22 cellular contexts compared by ENCODE assay signal in the genomic region with DNA sequence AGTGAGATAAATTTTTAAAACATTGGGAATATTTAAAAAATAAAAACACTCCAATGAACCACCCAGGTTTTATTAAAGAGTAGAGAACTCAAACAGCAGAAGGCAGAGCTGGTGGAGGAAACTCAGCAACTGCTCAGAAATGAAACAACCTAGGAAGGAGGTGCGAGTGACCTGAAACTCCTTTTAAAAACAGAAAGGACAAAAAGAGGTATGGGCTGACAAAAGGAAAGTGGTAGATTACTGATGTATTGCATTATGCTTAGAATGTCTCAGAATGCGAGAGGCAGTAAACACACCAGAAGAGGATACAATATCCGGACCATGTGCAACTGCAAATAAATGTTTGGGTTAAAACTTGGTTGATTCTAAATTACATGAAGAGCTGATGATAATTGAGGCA.
DNase-seq lines count a peak whose midpoint lies in the region; ATAC-seq and TF ChIP-seq lines count a peak whose summit lies in the region.
"Had no signal": no experiment of that assay in that cellular context is flagged by ENCODE, and none has a peak within 500 bp of the region (broad histone marks: within the 10 kb centered on the region; RNA-seq: fewer than 3 reads in every experiment).

No MANE protein-coding gene starts in this region.

- H3K9me2 ChIP-seq in PC-3 (replicated peaks; ENCODE audit: low read length), result no peaks in the 10 kb centered on the region

- H3K36me3 ChIP-seq in KMS-11 (ENCODE audit: insufficient read depth), result no peaks in the 10 kb centered on the region
- H3K36me3 ChIP-seq in PC-3 (ENCODE audit: low read depth, low read length), result no peaks in the 10 kb centered on the region
- no peaks in the 10 kb centered on the region for H3K36me3 ChIP-seq in uterus
- no peaks in the 10 kb centered on the region for H3K36me3 ChIP-seq in H7 (replicated peaks; ENCODE audit: control insufficient read depth, insufficient read depth, low read length)
- H3K36me3 ChIP-seq: BE2C had no signal

- POLR2A ChIA-PET in PC-3 (lab: Charles Lee; ENCODE audit: unreplicated experiment), result no interaction called here

- H3K79me2 ChIP-seq in KMS-11 (ENCODE audit: insufficient read depth, low read depth) (0 out of 2 replicates have a peak, but pooled peaks cover 5% of the 10 kb centered on the region), PC-3 (ENCODE audit: low read length) (peaks cover 6% of the 10 kb centered on the region; the same call in 1 of the 2 replicates)

- H3K27ac ChIP-seq in KMS-11 (peak overlapping the region; percentile 2; the same call in 1 of the 2 replicates), PC-3 (ENCODE audit: low read length) (no peak overlapping the region), uterus (peak overlapping the region; percentile 26 to 54)
- H3K27ac ChIP-seq: A549; BLaER1 treated with 17β-estradiol and CSF1 and Interleukin-3, amounts not matched to agents 10 nM and 100 nM had no signal

- peaks cover 72% of the 10 kb centered on the region for H3K4me1 ChIP-seq in KMS-11 (ENCODE audit: low read depth, poor library complexity, severe bottlenecking)
- peaks cover 34% of the 10 kb centered on the region for H3K4me1 ChIP-seq in PC-3 (ENCODE audit: insufficient read depth, low read length)
- H3K4me1 ChIP-seq in uterus, result no peaks in the 10 kb centered on the region
- H3K4me1 ChIP-seq: A549; BE2C; BLaER1 treated with 17β-estradiol and CSF1 and Interleukin-3, amounts not matched to agents 10 nM and 100 nM had no signal

- BruUV-seq in PC-3 (replicated peaks; lab: Mats Ljungman, UMichigan), result no TSS peak

- intact Hi-C loops in PC-3 (cut with micrococcal nuclease) (no loop called here), uterus (cut with DNase I; ENCODE audit: low total_unique reads) (no loop called here)

- no peaks in the 10 kb centered on the region for H3K27me3 ChIP-seq in KMS-11 (ENCODE audit: insufficient read depth, low read depth)
- H3K27me3 ChIP-seq in PC-3 (ENCODE audit: low read length), result no peaks in the 10 kb centered on the region
- H3K27me3 ChIP-seq in uterus, result no peaks in the 10 kb centered on the region
- H3K27me3 ChIP-seq in H7 (ENCODE audit: control insufficient read depth, insufficient read depth, low read length), result no peaks in the 10 kb centered on the region
- H3K27me3 ChIP-seq: BE2C; BLaER1 treated with 17β-estradiol and CSF1 and Interleukin-3, amounts not matched to agents 10 nM and 100 nM had no signal

- no peak overlapping the region for H2AFZ ChIP-seq in KMS-11 (ENCODE audit: low read depth)
- H2AFZ ChIP-seq in PC-3 (ENCODE audit: low read length), result peak overlapping the region; percentile 55; the same call in 1 of the 2 replicates

- TF ChIP-seq CTCF in KMS-11 (conservative IDR thresholded peaks at IDR 0.05; ENCODE audit: low read depth, low read length) (no peak), PC-3 (conservative IDR thresholded peaks at IDR 0.05; ENCODE audit: low read depth, low read length) (no peak), uterus (IDR thresholded peaks at IDR 0.05) (no peak)

- no peaks in the 10 kb centered on the region for H3K9me3 ChIP-seq in PC-3 (ENCODE audit: low read length)
- H3K9me3 ChIP-seq in uterus, result no peaks in the 10 kb centered on the region
- H3K9me3 ChIP-seq: A549, BE2C had no signal

- DNase-seq in PC-3 (no peak), uterus (no peak), NCI-H187 treated with DMSO at 0.1 percent for 48 hours (lab: John Stamatoyannopoulos, UW) (no peak), H7 (no peak), NCI-H128 (lab: John Stamatoyannopoulos, UW; ENCODE audit: unreplicated experiment) (no peak)
- no peak for DNase-seq in activated effector memory CD4-positive, alpha-beta T cell treated with Interleukin-2 at 50 U/mL for 16 hours
- DNase-seq: 8988T; ACHN; AML-193; BE2C; CD4-positive, alpha-beta T cell; CD8-positive, alpha-beta memory T cell; DMS 273 treated with DMSO at 0.1 percent for 48 hours; DMS79; EL; GDM1; GOT3; HCEC 1CT had no signal

- H3F3A ChIP-seq in PC-3 (ENCODE audit: low read length, unreplicated experiment), result no peaks in the 10 kb centered on the region

- H3K4me3 ChIP-seq in KMS-11 (IDR thresholded peaks at IDR 0.05; ENCODE audit: insufficient read depth, low read depth, low read length), result no peak overlapping the region
- H3K4me3 ChIP-seq in PC-3 (ENCODE audit: low read length), result peak overlapping the region; percentile 11; the same call in 1 of the 2 replicates
- H3K4me3 ChIP-seq in uterus, result no peak overlapping the region
- H3K4me3 ChIP-seq in H7 (ENCODE audit: insufficient read depth, low read depth, low read length), result no peak overlapping the region
- H3K4me3 ChIP-seq: A549; BLaER1 treated with 17β-estradiol and CSF1 and Interleukin-3, amounts not matched to agents 10 nM and 100 nM had no signal

- H3K4me2 ChIP-seq in KMS-11 (peak overlapping the region; percentile 47), PC-3 (ENCODE audit: low read length) (peak overlapping the region; percentile 29)
- H3K4me2 ChIP-seq: A549; BLaER1 treated with 17β-estradiol and CSF1 and Interleukin-3, amounts not matched to agents 10 nM and 100 nM had no signal

- TF ChIP-seq POLR2A in uterus (IDR thresholded peaks at IDR 0.05), result no peak

- H4K20me1 ChIP-seq in KMS-11 (ENCODE audit: insufficient read depth), result peaks cover 3% of the 10 kb centered on the region; the same call in 1 of the 2 replicates
- no peaks in the 10 kb centered on the region for H4K20me1 ChIP-seq in PC-3 (ENCODE audit: low read length)
- H4K20me1 ChIP-seq: BLaER1 treated with 17β-estradiol and CSF1 and Interleukin-3, amounts not matched to agents 10 nM and 100 nM had no signal

- ATAC-seq in GM19324 (IDR thresholded peaks at IDR 0.05; ENCODE audit: low FRiP score, unreplicated experiment) (peak; percentile 45), PC-3 (no peak)
- ATAC-seq: A549 had no signal

- H3K9ac ChIP-seq in KMS-11 (no peak overlapping the region), PC-3 (ENCODE audit: low read length) (no peak overlapping the region)
- H3K9ac ChIP-seq: BLaER1 treated with 17β-estradiol and CSF1 and Interleukin-3, amounts not matched to agents 10 nM and 100 nM had no signal

- CTCF ChIA-PET in PC-3 (lab: Charles Lee), result no interaction called here
